1 cellular context compared by ENCODE assay signal in the genomic region with DNA sequence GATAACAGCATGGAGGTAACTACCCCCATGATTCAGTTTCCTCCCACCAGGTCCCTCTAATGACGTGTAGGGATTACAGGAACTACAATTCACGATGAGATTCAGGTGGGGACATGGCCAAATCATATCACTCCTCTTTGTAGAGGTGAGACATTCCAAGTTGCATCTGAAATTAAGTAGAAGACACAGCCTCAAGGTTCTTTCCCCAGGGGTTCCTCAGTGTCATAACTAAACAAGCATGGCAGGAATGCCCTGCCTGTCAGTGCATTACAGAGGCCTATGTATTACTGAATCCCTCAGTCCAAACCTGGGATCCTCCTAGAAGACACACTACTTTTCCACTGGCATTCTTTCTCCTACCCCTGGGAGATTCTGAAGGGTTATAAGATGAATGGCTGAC.
TF ChIP-seq lines count a peak whose summit lies in the region.

No MANE protein-coding gene starts in this region.

TF ChIP-seq in K562, 482 proteins besides CTCF, POLR2A, EP300 and RAD21 (continued from another document):
- TF ChIP-seq ARID2 (IDR thresholded peaks at IDR 0.05) = no peak
- TF ChIP-seq, protein P1, sequence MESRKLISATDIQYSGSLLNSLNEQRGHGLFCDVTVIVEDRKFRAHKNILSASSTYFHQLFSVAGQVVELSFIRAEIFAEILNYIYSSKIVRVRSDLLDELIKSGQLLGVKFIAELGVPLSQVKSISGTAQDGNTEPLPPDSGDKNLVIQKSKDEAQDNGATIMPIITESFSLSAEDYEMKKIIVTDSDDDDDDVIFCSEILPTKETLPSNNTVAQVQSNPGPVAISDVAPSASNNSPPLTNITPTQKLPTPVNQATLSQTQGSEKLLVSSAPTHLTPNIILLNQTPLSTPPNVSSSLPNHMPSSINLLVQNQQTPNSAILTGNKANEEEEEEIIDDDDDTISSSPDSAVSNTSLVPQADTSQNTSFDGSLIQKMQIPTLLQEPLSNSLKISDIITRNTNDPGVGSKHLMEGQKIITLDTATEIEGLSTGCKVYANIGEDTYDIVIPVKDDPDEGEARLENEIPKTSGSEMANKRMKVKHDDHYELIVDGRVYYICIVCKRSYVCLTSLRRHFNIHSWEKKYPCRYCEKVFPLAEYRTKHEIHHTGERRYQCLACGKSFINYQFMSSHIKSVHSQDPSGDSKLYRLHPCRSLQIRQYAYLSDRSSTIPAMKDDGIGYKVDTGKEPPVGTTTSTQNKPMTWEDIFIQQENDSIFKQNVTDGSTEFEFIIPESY (CRISPR knock-in tag; IDR thresholded peaks at IDR 0.05) = no peak
- no peak for TF ChIP-seq GTF2E2 (tag; IDR thresholded peaks at IDR 0.05)
- no peak for TF ChIP-seq ZKSCAN1 (IDR thresholded peaks at IDR 0.05; ENCODE audit: low read depth, low read length)
- no peak for TF ChIP-seq CBFA2T2 (conservative IDR thresholded peaks at IDR 0.05)
- TF ChIP-seq RBFOX2 (IDR thresholded peaks at IDR 0.05; ENCODE audit: low read depth, low read length) = no peak
- no peak for TF ChIP-seq CXXC5 (CRISPR knock-in tag; IDR thresholded peaks at IDR 0.05)
- TF ChIP-seq, protein P2, sequence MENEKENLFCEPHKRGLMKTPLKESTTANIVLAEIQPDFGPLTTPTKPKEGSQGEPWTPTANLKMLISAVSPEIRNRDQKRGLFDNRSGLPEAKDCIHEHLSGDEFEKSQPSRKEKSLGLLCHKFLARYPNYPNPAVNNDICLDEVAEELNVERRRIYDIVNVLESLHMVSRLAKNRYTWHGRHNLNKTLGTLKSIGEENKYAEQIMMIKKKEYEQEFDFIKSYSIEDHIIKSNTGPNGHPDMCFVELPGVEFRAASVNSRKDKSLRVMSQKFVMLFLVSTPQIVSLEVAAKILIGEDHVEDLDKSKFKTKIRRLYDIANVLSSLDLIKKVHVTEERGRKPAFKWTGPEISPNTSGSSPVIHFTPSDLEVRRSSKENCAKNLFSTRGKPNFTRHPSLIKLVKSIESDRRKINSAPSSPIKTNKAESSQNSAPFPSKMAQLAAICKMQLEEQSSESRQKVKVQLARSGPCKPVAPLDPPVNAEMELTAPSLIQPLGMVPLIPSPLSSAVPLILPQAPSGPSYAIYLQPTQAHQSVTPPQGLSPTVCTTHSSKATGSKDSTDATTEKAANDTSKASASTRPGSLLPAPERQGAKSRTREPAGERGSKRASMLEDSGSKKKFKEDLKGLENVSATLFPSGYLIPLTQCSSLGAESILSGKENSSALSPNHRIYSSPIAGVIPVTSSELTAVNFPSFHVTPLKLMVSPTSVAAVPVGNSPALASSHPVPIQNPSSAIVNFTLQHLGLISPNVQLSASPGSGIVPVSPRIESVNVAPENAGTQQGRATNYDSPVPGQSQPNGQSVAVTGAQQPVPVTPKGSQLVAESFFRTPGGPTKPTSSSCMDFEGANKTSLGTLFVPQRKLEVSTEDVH (IDR thresholded peaks at IDR 0.05; ENCODE audit: low read depth, partially characterized antibody) = no peak
- TF ChIP-seq SMARCC2 (IDR thresholded peaks at IDR 0.05; ENCODE audit: low read depth) = no peak
- TF ChIP-seq ZSCAN29 (IDR thresholded peaks at IDR 0.05) = no peak
- TF ChIP-seq PRMT5 (CRISPR knock-in tag; IDR thresholded peaks at IDR 0.05) = no peak
- TF ChIP-seq ZNF431 (CRISPR knock-in tag; IDR thresholded peaks at IDR 0.05) = no peak
- TF ChIP-seq HEY1 (CRISPR knock-in tag; IDR thresholded peaks at IDR 0.05; ENCODE audit: borderline replicate concordance) = no peak
TF ChIP-seq in K562: peak in this region for 0.
